ENCODE assay signal across 28 cellular contexts in genomic region chr5:169837686-169838085, GRCh38.
"Had no signal": no experiment of that assay in that cellular context is flagged by ENCODE, and none has a peak within 500 bp of the region (broad histone marks: within the 10 kb centered on the region; RNA-seq: fewer than 3 reads in every experiment).

No MANE protein-coding gene starts in this region.

- H3K4me1 Mint-ChIP-seq: nephron progenitor cell had no signal

- H3K9me3 ChIP-seq: breast epithelium, gastroesophageal sphincter, left ventricle myocardium inferior, mucosa of descending colon, neutrophil, ovary, upper lobe of left lung, vagina had no signal

- H3K79me2 ChIP-seq: hepatocyte had no signal

- H3K4me3 Mint-ChIP-seq: activated CD8-positive, alpha-beta T cell treated with anti-CD3 and anti-CD28 coated beads for 36 hours; dendritic cell treated with granulocyte-macrophage colony-stimulating factor and Interleukin-4, amounts not matched to agents 40 ng/mL and 50 ng/mL, for 4 days; nephron progenitor cell; stimulated activated naive CD8-positive, alpha-beta T cell treated with anti-CD3 and anti-CD28 coated beads, Interleukin-15, amount 100 ng/mL, for 72 hours had no signal

- H2AFZ ChIP-seq: hepatocyte had no signal

- H3K27ac Mint-ChIP-seq: activated CD8-positive, alpha-beta T cell treated with anti-CD3 and anti-CD28 coated beads for 36 hours; nephron progenitor cell; progenitor cell of endocrine pancreas; stimulated activated naive CD8-positive, alpha-beta T cell treated with anti-CD3 and anti-CD28 coated beads, Interleukin-15, amount 100 ng/mL, for 72 hours had no signal

- H3K27me3 ChIP-seq: breast epithelium, gastroesophageal sphincter, neutrophil, ovary, upper lobe of left lung, vagina had no signal

- H3K4me3 ChIP-seq: breast epithelium, gastroesophageal sphincter, hepatocyte, left ventricle myocardium inferior, lung, mucosa of descending colon, ovary, skin epidermis, upper lobe of left lung, vagina had no signal

- H3K4me1 ChIP-seq: breast epithelium, gastroesophageal sphincter, left ventricle myocardium inferior, upper lobe of left lung, vagina had no signal

- H3K27ac ChIP-seq: breast epithelium, gastroesophageal sphincter, hepatocyte, left ventricle myocardium inferior, neutrophil, ovary, skin epidermis, upper lobe of left lung, vagina had no signal

- DNase-seq: activated CD4-positive, alpha-beta T cell treated with anti-CD3 and anti-CD28 coated beads, Interleukin-2, amount 50 U/mL, for 1 hour; activated CD4-positive, CD25-positive, alpha-beta regulatory T cell treated with anti-CD3 and anti-CD28 coated beads, Interleukin-2, amount 50 U/mL, for 72 hours; activated CD8-positive, alpha-beta T cell treated with anti-CD3 and anti-CD28 coated beads for 36 hours; activated gamma-delta T cell; activated naive CD4-positive, alpha-beta T cell treated with anti-CD3 and anti-CD28 coated beads, Interleukin-2, amount 50 U/mL, for 16 hours; central memory CD4-positive, alpha-beta T cell; effector CD8-positive, alpha-beta T cell; erythroblast; islet precursor cell; left ventricle myocardium inferior; mucosa of descending colon; nephron progenitor cell; ovary; stimulated activated CD4-positive, alpha-beta T cell treated with anti-CD3 and anti-CD28 coated beads, Interleukin-12 subunit alpha, Interleukin-12 subunit beta, amount 100 ng/mL, for 4 hours; stimulated activated CD4-positive, alpha-beta T cell treated with anti-CD3 and anti-CD28 coated beads, Interleukin-4, amount 100 ng/mL, for 1 hour; stimulated activated naive CD8-positive, alpha-beta T cell treated with anti-CD3 and anti-CD28 coated beads, Interleukin-15, amount 100 ng/mL, for 72 hours; substantia nigra; upper lobe of left lung had no signal

- H3K9me3 Mint-ChIP-seq: activated CD8-positive, alpha-beta T cell treated with anti-CD3 and anti-CD28 coated beads for 36 hours; dendritic cell treated with granulocyte-macrophage colony-stimulating factor and Interleukin-4, amounts not matched to agents 40 ng/mL and 50 ng/mL, for 4 days; stimulated activated naive CD8-positive, alpha-beta T cell treated with anti-CD3 and anti-CD28 coated beads, Interleukin-15, amount 100 ng/mL, for 72 hours had no signal

- H3K27me3 Mint-ChIP-seq: activated CD8-positive, alpha-beta T cell treated with anti-CD3 and anti-CD28 coated beads for 36 hours; dendritic cell treated with granulocyte-macrophage colony-stimulating factor and Interleukin-4, amounts not matched to agents 40 ng/mL and 50 ng/mL, for 4 days; stimulated activated naive CD8-positive, alpha-beta T cell treated with anti-CD3 and anti-CD28 coated beads, Interleukin-15, amount 100 ng/mL, for 72 hours had no signal

- ATAC-seq: activated CD8-positive, alpha-beta T cell treated with anti-CD3 and anti-CD28 coated beads for 36 hours; gastroesophageal sphincter; mucosa of descending colon; sciatic nerve had no signal

- H3K36me3 ChIP-seq: breast epithelium, gastroesophageal sphincter, left ventricle myocardium inferior, ovary, upper lobe of left lung, vagina had no signal

- H3K4me2 ChIP-seq: hepatocyte had no signal
